12 cellular contexts compared by ENCODE assay signal in genomic region chr19:43638214-43638990, GRCh38. TPM values are rescaled to one million over a fixed set of nuclear protein-coding genes. Genes with fewer than 3 reads are reported as not detected.
DNase-seq lines count a peak whose midpoint lies in the region; ATAC-seq, FAIRE-seq and TF ChIP-seq lines count a peak whose summit lies in the region.
"Had no signal": no experiment of that assay in that cellular context is flagged by ENCODE, and none has a peak within 500 bp of the region (broad histone marks: within the 10 kb centered on the region; RNA-seq: fewer than 3 reads in every experiment).

No MANE protein-coding gene starts in this region.

- in situ Hi-C loops in IMR-90 (cut with MboI; ENCODE audit: low sequenced_read_pairs), result no loop called here

- H3K23ac ChIP-seq in IMR-90 (ENCODE audit: low read depth, low read length), result peak overlapping the region; percentile 11; the same call in 1 of the 2 replicates

- no peaks in the 10 kb centered on the region for H3K79me1 ChIP-seq in IMR-90 (ENCODE audit: low read depth in 1 of 2, low read length in 2 of 2)

- H3K9ac ChIP-seq in IMR-90 (ENCODE audit: low read depth, low read length), result no peak overlapping the region

- H3K4ac ChIP-seq in IMR-90 (ENCODE audit: low read depth, low read length), result no peak overlapping the region

- H2BK20ac ChIP-seq in IMR-90 (ENCODE audit: low read depth, low read length), result no peak overlapping the region

- TF ChIP-seq CTCF in IMR-90 (conservative IDR thresholded peaks at IDR 0.05; ENCODE audit: low read depth, low read length), result no peak
- no peak for TF ChIP-seq CTCF in nephron (IDR thresholded peaks at IDR 0.05; ENCODE audit: unreplicated experiment in 3 of 3)

- no peak overlapping the region for H2BK15ac ChIP-seq in IMR-90 (ENCODE audit: low read depth, low read length)

- H3K9me3 Mint-ChIP-seq in CD8-positive, alpha-beta memory T cell, result no peaks in the 10 kb centered on the region
- no peaks in the 10 kb centered on the region for H3K9me3 Mint-ChIP-seq in nephron

- no peak for DNase-seq in CD8-positive, alpha-beta memory T cell
- no peak for DNase-seq in IMR-90
- no peak for DNase-seq in frontal cortex (ENCODE audit: low spot score in 2 of 2)
- no peak for DNase-seq in DMS53 treated with DMSO at 0.1 percent for 48 hours (lab: John Stamatoyannopoulos, UW; ENCODE audit: unreplicated experiment)
- DNase-seq: activated naive CD4-positive, alpha-beta T cell treated with anti-CD3 and anti-CD28 coated beads, Interleukin-2, amount 50 U/mL, for 16 hours; mucosa of descending colon; NCI-H510A; stimulated activated CD4-positive, alpha-beta T cell treated with anti-CD3 and anti-CD28 coated beads, Interleukin-2, amount 100 ng/mL, for 48 hours had no signal

- POLR2A ChIA-PET in CD8-positive, alpha-beta memory T cell (lab: Charles Lee), result no interaction called here
- POLR2A ChIA-PET in IMR-90 (lab: Charles Lee; ENCODE audit: unreplicated experiment), result no interaction called here

- peaks cover 15% of the 10 kb centered on the region for H3K27me3 ChIP-seq in CD8-positive, alpha-beta memory T cell (ENCODE audit: insufficient read depth, low read length, poor library complexity, severe bottlenecking)
- H3K27me3 ChIP-seq in IMR-90 (ENCODE audit: control insufficient read depth, insufficient read depth, low read length), result peaks cover 36% of the 10 kb centered on the region

- peak overlapping the region; percentile 75 to 88 (median 82) for H3K4me3 Mint-ChIP-seq in CD8-positive, alpha-beta memory T cell
- peak overlapping the region; percentile 91 to 95 (median 92) for H3K4me3 Mint-ChIP-seq in nephron

- H2AFZ ChIP-seq in IMR-90 (replicated peaks; ENCODE audit: low read length, poor library complexity), result no peak overlapping the region

- no peaks in the 10 kb centered on the region for H3K36me3 Mint-ChIP-seq in CD8-positive, alpha-beta memory T cell
- H3K36me3 Mint-ChIP-seq in nephron (ENCODE audit: low read depth), result peaks cover under 1% of the 10 kb centered on the region

- no peak overlapping the region for H2AK5ac ChIP-seq in IMR-90 (ENCODE audit: low read depth, low read length)

- H3K4me1 Mint-ChIP-seq in CD8-positive, alpha-beta memory T cell, result peaks cover 6 to 21% (median 9%) of the 10 kb centered on the region in 3 donors
- peaks cover 42% of the 10 kb centered on the region for H3K4me1 Mint-ChIP-seq in nephron

- no peak overlapping the region for H3K4me3 ChIP-seq in CD8-positive, alpha-beta memory T cell (ENCODE audit: low read length)
- H3K4me3 ChIP-seq in IMR-90 (ENCODE audit: insufficient read depth, low read depth, low read length), result no peak overlapping the region
- H3K4me3 ChIP-seq: mucosa of descending colon had no signal

- H3K9me3 ChIP-seq in CD8-positive, alpha-beta memory T cell (ENCODE audit: low read length), result no peaks in the 10 kb centered on the region
- H3K9me3 ChIP-seq in IMR-90 (ENCODE audit: control insufficient read depth, insufficient read depth, low read length), result no peaks in the 10 kb centered on the region
- H3K9me3 ChIP-seq: mucosa of descending colon had no signal

- TF ChIP-seq RAD21 in IMR-90 (IDR thresholded peaks at IDR 0.05; ENCODE audit: low read length), result no peak

- intact Hi-C loops in IMR-90 (cut with micrococcal nuclease), result no loop called here

- H2BK120ac ChIP-seq in IMR-90 (ENCODE audit: low read depth, low read length), result no peak overlapping the region

- H3K14ac ChIP-seq in IMR-90 (replicated peaks; ENCODE audit: low read depth, low read length), result no peak overlapping the region

- H3K27ac Mint-ChIP-seq in CD8-positive, alpha-beta memory T cell, result peak overlapping the region in 1 of 8 donors; percentile 6
- H3K27ac Mint-ChIP-seq in nephron, result peak overlapping the region; percentile 19 to 69 (median 59)

- no peaks in the 10 kb centered on the region for H3K36me3 ChIP-seq in CD8-positive, alpha-beta memory T cell (ENCODE audit: insufficient read depth, low read length)
- no peaks in the 10 kb centered on the region for H3K36me3 ChIP-seq in IMR-90 (ENCODE audit: control insufficient read depth, insufficient read depth, low read length)

- CTCF ChIA-PET in CD8-positive, alpha-beta memory T cell (lab: Charles Lee), result no interaction called here
- CTCF ChIA-PET in IMR-90 (lab: Yijun Ruan, JAX), result no interaction called here

- H2AK9ac ChIP-seq in IMR-90 (replicated peaks; ENCODE audit: low read depth, low read length, poor library complexity), result peak overlapping the region; percentile 66

- no peak overlapping the region for H3K4me2 ChIP-seq in IMR-90 (ENCODE audit: low read depth, low read length)

- 52% methylated on average over 2 of the region's 13 CpGs; no CpG with 5 or more reads in 1 of the 2 experiments for WGBS in IMR-90 (ENCODE audit: extremely low coverage in 2 of 2, insufficient read length in 1 of 2), 2 experiments

- no TSS peak for BruUV-seq in IMR-90 (replicated peaks; lab: Mats Ljungman, UMichigan)

- H4K5ac ChIP-seq in IMR-90 (ENCODE audit: low read depth, low read length), result no peak overlapping the region

- H3K27me3 Mint-ChIP-seq in CD8-positive, alpha-beta memory T cell, result peaks cover 23 to 54% of the 10 kb centered on the region in 2 donors
- peaks cover 26% of the 10 kb centered on the region for H3K27me3 Mint-ChIP-seq in nephron (ENCODE audit: low read depth)

- no peak overlapping the region for H2BK5ac ChIP-seq in IMR-90 (ENCODE audit: low read depth, low read length, poor library complexity, severe bottlenecking)

- H3K56ac ChIP-seq in IMR-90 (ENCODE audit: extremely low read depth, insufficient read depth, low read length), result no peak overlapping the region

- no peak overlapping the region for H3K18ac ChIP-seq in IMR-90 (ENCODE audit: low read depth, low read length)

- dilution Hi-C loops in IMR-90 (cut with HindIII; ENCODE audit: low sequenced_read_pairs, unreplicated experiment), result no loop called here

- FAIRE-seq in frontal cortex (lab: Jason Lieb, UNC), result no peak

- no peaks in the 10 kb centered on the region for H3K9me1 ChIP-seq in IMR-90 (ENCODE audit: insufficient read depth, low read length)

- no peak overlapping the region for H4K91ac ChIP-seq in IMR-90 (ENCODE audit: insufficient read depth, low read depth, low read length)

- no peak overlapping the region for H4K8ac ChIP-seq in IMR-90 (ENCODE audit: low read depth in 2 of 2, low read length in 2 of 2)

- H3K4me1 ChIP-seq in CD8-positive, alpha-beta memory T cell (ENCODE audit: insufficient read depth, low read length), result peaks cover 12% of the 10 kb centered on the region
- peaks cover 9% of the 10 kb centered on the region for H3K4me1 ChIP-seq in IMR-90 (ENCODE audit: control insufficient read depth, insufficient read depth, low read length)

- no peaks in the 10 kb centered on the region for H4K20me1 ChIP-seq in IMR-90 (ENCODE audit: insufficient read depth, low read length)

- no peak for ATAC-seq in IMR-90 (ENCODE audit: low read depth)
- no peak for ATAC-seq in HG03045 (IDR thresholded peaks at IDR 0.05; ENCODE audit: unreplicated experiment)
- no peak for ATAC-seq in GM18907 (IDR thresholded peaks at IDR 0.05; ENCODE audit: unreplicated experiment)
- ATAC-seq: mucosa of descending colon had no signal

- no peak overlapping the region for H3K27ac ChIP-seq in CD8-positive, alpha-beta memory T cell (ENCODE audit: low read depth, low read length)
- no peak overlapping the region for H3K27ac ChIP-seq in IMR-90 (ENCODE audit: insufficient read depth, low read length)
- peak overlapping the region; percentile 91 for H3K27ac ChIP-seq in cingulate gyrus (ENCODE audit: low read depth, low read length)

- no peak for TF ChIP-seq POLR2A in IMR-90 (IDR thresholded peaks at IDR 0.05; ENCODE audit: low read depth, low read length)

TF ChIP-seq in IMR-90, 13 proteins besides CTCF, POLR2A, EP300 and RAD21 (continues in another document):
- no peak for TF ChIP-seq CEBPB (IDR thresholded peaks at IDR 0.05; ENCODE audit: low read depth, low read length)
- TF ChIP-seq CHD1 (IDR thresholded peaks at IDR 0.05; ENCODE audit: low read depth, low read length), result no peak
- TF ChIP-seq MAZ (IDR thresholded peaks at IDR 0.05; ENCODE audit: borderline replicate concordance, low read depth, low read length), result no peak
- TF ChIP-seq RFX5 (IDR thresholded peaks at IDR 0.05; ENCODE audit: low read depth, low read length), result no peak
- no peak for TF ChIP-seq FOS (IDR thresholded peaks at IDR 0.05; ENCODE audit: low read depth, low read length)

RNA-seq across cellular contexts. Expression of gene CADM4, which starts 1.2 kb away (rescaled TPM):
- total RNA-seq in CD8-positive, alpha-beta memory T cell, result under 1 TPM; 0.24 to 0.57 TPM
- not detected for polyA plus RNA-seq in CD8-positive, alpha-beta memory T cell
- 1.7 and 2.0 TPM in 2 replicates for total RNA-seq in IMR-90 (2012; rRNA removed)
- polyA plus RNA-seq in IMR-90 (2012; rRNA removed), result 4.0 and 4.9 TPM in 2 replicates
- polyA plus RNA-seq in IMR-90 (2012; cell fraction: cytosol; rRNA removed), result 4.3 and 7.1 TPM in 2 replicates
- 2.1 and 2.2 TPM in 2 replicates for polyA plus RNA-seq in IMR-90 (2012; cell fraction: nucleus; rRNA removed; ENCODE audit: low replicate concordance)
- total RNA-seq in frontal cortex, result 93.3 TPM

RNA-seq across cellular contexts. Expression of gene ZNF428, which starts 19.0 kb away (rescaled TPM):
- total RNA-seq in CD8-positive, alpha-beta memory T cell, result 10 to 100 TPM; 23.6 to 23.8 TPM
- polyA plus RNA-seq in CD8-positive, alpha-beta memory T cell, result 22.0 TPM
- total RNA-seq in IMR-90 (2012; rRNA removed), result 9.9 and 10.3 TPM in 2 replicates
- 32.3 and 45.4 TPM in 2 replicates for polyA plus RNA-seq in IMR-90 (2012; rRNA removed)
- polyA plus RNA-seq in IMR-90 (2012; cell fraction: cytosol; rRNA removed), result 49.1 and 54.4 TPM in 2 replicates
- polyA plus RNA-seq in IMR-90 (2012; cell fraction: nucleus; rRNA removed; ENCODE audit: low replicate concordance), result 16.4 and 17.3 TPM in 2 replicates
- 157 TPM for total RNA-seq in frontal cortex

RNA-seq across cellular contexts. Expression of gene SRRM5, which starts 26.5 kb away (rescaled TPM):
- total RNA-seq in CD8-positive, alpha-beta memory T cell, result under 1 TPM; 0.24 to 0.58 TPM
- polyA plus RNA-seq in CD8-positive, alpha-beta memory T cell, result 0.26 TPM
- not detected in 2 replicates for total RNA-seq in IMR-90 (2012; rRNA removed)
- 0.10 TPM in 2 replicates for polyA plus RNA-seq in IMR-90 (2012; rRNA removed)
- 0.02 TPM in 1 of 2 replicates, not detected in the other for polyA plus RNA-seq in IMR-90 (2012; cell fraction: cytosol; rRNA removed)
- polyA plus RNA-seq in IMR-90 (2012; cell fraction: nucleus; rRNA removed; ENCODE audit: low replicate concordance), result 0.47 and 1.0 TPM in 2 replicates
- not detected for total RNA-seq in frontal cortex

RNA-seq across cellular contexts. Expression of gene PLAUR, which starts 31.6 kb away (rescaled TPM):
- total RNA-seq in CD8-positive, alpha-beta memory T cell, result 1 to 10 TPM; 2.7 to 5.0 TPM
- 3.8 TPM for polyA plus RNA-seq in CD8-positive, alpha-beta memory T cell
- 112 and 115 TPM in 2 replicates for total RNA-seq in IMR-90 (2012; rRNA removed)
- polyA plus RNA-seq in IMR-90 (2012; rRNA removed), result 263 and 328 TPM in 2 replicates
- 330 and 334 TPM in 2 replicates for polyA plus RNA-seq in IMR-90 (2012; cell fraction: cytosol; rRNA removed)
- 200 and 249 TPM in 2 replicates for polyA plus RNA-seq in IMR-90 (2012; cell fraction: nucleus; rRNA removed; ENCODE audit: low replicate concordance)
- total RNA-seq in frontal cortex, result 2.9 TPM

RNA-seq across cellular contexts. Expression of gene ZNF576, which starts 42.0 kb away (rescaled TPM):
- total RNA-seq in CD8-positive, alpha-beta memory T cell, result 10 to 100 TPM; 19.5 to 20.9 TPM
- 9.3 TPM for polyA plus RNA-seq in CD8-positive, alpha-beta memory T cell
- total RNA-seq in IMR-90 (2012; rRNA removed) (8.6 and 13.8 TPM in 2 replicates), frontal cortex (5.3 TPM)
- 19.5 and 24.9 TPM in 2 replicates for polyA plus RNA-seq in IMR-90 (2012; rRNA removed)
- 15.5 and 19.7 TPM in 2 replicates for polyA plus RNA-seq in IMR-90 (2012; cell fraction: cytosol; rRNA removed)
- polyA plus RNA-seq in IMR-90 (2012; cell fraction: nucleus; rRNA removed; ENCODE audit: low replicate concordance), result 8.5 and 11.8 TPM in 2 replicates

Comparison
In these comparisons a context has a peak if more than half of its experiments do, and no peak if none do; other contexts are left out.
1. RNA of gene CADM4, which starts 1.2 kb away (total RNA-seq): 93.3 TPM in frontal cortex (single experiment); 1.7 to 2.0 TPM in IMR-90 and 0.24 to 0.57 TPM in CD8-positive, alpha-beta memory T cell; every median in the first group is over 10 times any median in the second.